Comparison of ENCODE assay signal across 9 cellular contexts in the genomic region with DNA sequence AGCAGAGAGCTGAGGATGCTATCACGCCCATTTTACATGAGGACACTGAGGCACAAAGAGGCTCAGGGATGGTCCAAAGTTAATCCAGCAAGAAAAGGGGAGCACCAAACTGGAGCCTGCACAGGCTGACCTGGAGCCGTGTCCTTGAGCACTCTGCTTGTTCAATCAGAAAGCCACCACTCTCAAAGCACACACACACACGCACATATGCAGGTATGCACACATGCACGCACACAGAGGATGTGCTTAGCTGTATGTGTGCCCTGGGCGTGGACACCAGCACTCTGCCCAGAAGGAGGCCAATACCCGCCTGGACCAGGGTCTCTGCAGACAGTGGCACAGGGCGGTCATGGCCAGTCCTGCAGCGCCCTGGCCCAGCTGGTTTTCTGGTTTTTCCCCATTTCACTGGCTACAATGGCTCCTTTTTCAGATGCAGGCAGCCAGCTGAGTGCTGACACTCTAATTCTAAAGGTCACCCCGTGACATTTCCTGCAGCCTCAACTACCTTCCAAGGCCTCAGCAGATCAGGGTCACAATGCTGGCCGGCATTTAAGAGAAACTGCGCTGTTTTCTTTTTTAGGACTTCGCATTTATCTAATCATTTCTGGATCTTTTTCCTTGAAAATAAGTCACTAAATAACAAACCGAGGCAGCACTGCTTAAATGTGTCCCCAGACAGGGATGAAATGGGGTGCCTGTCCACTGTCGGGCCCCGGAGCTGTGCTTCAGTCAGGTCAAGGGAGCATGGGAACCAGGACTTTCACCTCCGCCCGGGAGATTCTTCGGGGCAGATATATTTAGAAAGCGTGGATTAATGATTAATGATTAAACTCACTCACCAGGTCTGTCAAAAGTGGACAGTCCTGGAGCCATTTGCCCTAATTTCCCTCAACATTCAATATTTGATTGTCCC.
A peak's percentile ranks its signal among the peaks of the same experiment; 100 is the strongest.
DNase-seq lines count a peak whose midpoint lies in the region; ATAC-seq, FAIRE-seq and TF ChIP-seq lines count a peak whose summit lies in the region.
"Had no signal": no experiment of that assay in that cellular context is flagged by ENCODE, and none has a peak within 500 bp of the region (broad histone marks: within the 10 kb centered on the region; RNA-seq: fewer than 3 reads in every experiment).

No MANE protein-coding gene starts in this region.

- POLR2A ChIA-PET in activated CD4-positive, alpha-beta T cell treated with anti-CD3 and anti-CD28 coated beads for 36 hours (lab: Charles Lee), result interaction anchor here (0.6 to 0.9 kb wide), 2 partner anchors 21 to 57 kb away, joined by 3 to 4 read pairs; no protein-coding TSS in a partner anchor
- POLR2A ChIA-PET in HepG2 (lab: Yijun Ruan, JAX), result interaction anchor here (1.0 to 2.5 kb wide), 5 partner anchors 11 to 105 kb away, joined by 3 to 23 read pairs (median 4); a partner anchor contains a TSS

- 0 out of 4 replicates have a peak, but pooled peaks of 1 of the 2 experiments have one; percentile 28 for TF ChIP-seq POLR2A in HepG2 (IDR thresholded peaks at IDR 0.05; ENCODE audit: insufficient read depth in 1 of 2, low read depth in 2 of 2, low read length in 2 of 2)
- TF ChIP-seq POLR2A in stomach (IDR thresholded peaks at IDR 0.05), result no peak

- H3K79me2 ChIP-seq in HepG2 (ENCODE audit: insufficient read depth, low read length), result peaks cover 49% of the 10 kb centered on the region

- H3K27me3 ChIP-seq in HepG2 (ENCODE audit: control insufficient read depth in 1 of 2, insufficient read depth in 2 of 2, low read length in 2 of 2) (no peaks in the 10 kb centered on the region), stomach (no peaks in the 10 kb centered on the region)

- H3K4me1 ChIP-seq in HepG2 (ENCODE audit: insufficient read depth, low read length) (peaks cover 78% of the 10 kb centered on the region), stomach (peaks cover 75 to 98% (median 91%) of the 10 kb centered on the region in 4 donors)

- H3K36me3 ChIP-seq in HepG2 (replicated peaks in 1 of 2; ENCODE audit: control insufficient read depth in 1 of 2, insufficient read depth in 2 of 2, low read length in 2 of 2) (no peaks in the 10 kb centered on the region), stomach (no peaks in the 10 kb centered on the region)

- peak overlapping the region; percentile 91 for H3K4me2 ChIP-seq in HepG2 (ENCODE audit: low read depth, low read length)

- BruUV-seq in HepG2 (replicated peaks; lab: Mats Ljungman, UMichigan), result no TSS peak

- H3K4me1 Mint-ChIP-seq in activated CD4-positive, alpha-beta T cell treated with anti-CD3 and anti-CD28 coated beads for 36 hours, result peaks cover 64% of the 10 kb centered on the region
- H3K4me1 Mint-ChIP-seq in activated naive CD8-positive, alpha-beta T cell treated with anti-CD3 and anti-CD28 coated beads, Interleukin-2, amount 50 U/mL, for 24 hours, result peaks cover 69% of the 10 kb centered on the region

- peak overlapping the region; percentile 37 for H3K9ac ChIP-seq in HepG2 (ENCODE audit: insufficient read depth, low read depth, low read length)

- in situ Hi-C loops in HepG2 (cut with HindIII; ENCODE audit: extremely low pct_ligation_motif_present, low pct_unique_long_range_greater_than_20kb), result no loop called here

- peak; percentile 88 for FAIRE-seq in HepG2 (lab: Jason Lieb, UNC)

- H3K4me3 ChIP-seq in HepG2 (replicated peaks in 1 of 3; ENCODE audit: insufficient read depth in 1 of 3, low read depth in 2 of 3, low read length in 3 of 3) (peak overlapping the region; percentile 38 to 71 (median 39)), stomach (peak overlapping the region in 1 of 4 donors; percentile 13)

- no peaks in the 10 kb centered on the region for H3K9me3 ChIP-seq in HepG2 (ENCODE audit: low read length)
- no peaks in the 10 kb centered on the region for H3K9me3 ChIP-seq in stomach

- ATAC-seq in activated CD4-positive, alpha-beta T cell treated with anti-CD3 and anti-CD28 coated beads for 36 hours, result no peak
- ATAC-seq in activated naive CD8-positive, alpha-beta T cell treated with anti-CD3 and anti-CD28 coated beads, Interleukin-2, amount 50 U/mL, for 24 hours, result no peak
- ATAC-seq in HepG2 (peak; percentile 73), GM21576 (IDR thresholded peaks at IDR 0.05; ENCODE audit: unreplicated experiment) (no peak)

- H4K20me1 ChIP-seq in HepG2 (ENCODE audit: insufficient read depth, low read length), result peaks cover 84% of the 10 kb centered on the region

- TF ChIP-seq RAD21 in HepG2 (CRISPR knock-in tag; IDR thresholded peaks at IDR 0.05), result no peak

- intact Hi-C loops in activated CD4-positive, alpha-beta T cell treated with anti-CD3 and anti-CD28 coated beads for 36 hours (cut with DNase I, micrococcal nuclease), result loop anchor here in 1 of 2 experiments (5.0 kb wide), 1 partner anchor 39 kb away; no protein-coding TSS in a partner anchor
- intact Hi-C loops in HepG2 (cut with micrococcal nuclease; ENCODE audit: unreplicated experiment) (loop anchor here (1.0 to 10.0 kb wide), 2 partner anchors 73 to 109 kb away; a partner anchor contains a TSS), stomach (cut with DNase I; ENCODE audit: low total_unique reads) (no loop called here)

- TF ChIP-seq EP300 in HepG2 (IDR thresholded peaks at IDR 0.05; ENCODE audit: low read depth in 2 of 2, low read length in 2 of 2) (no peak), HepG2 (CRISPR knock-in tag; IDR thresholded peaks at IDR 0.05; ENCODE audit: borderline replicate concordance) (peak; percentile 8; the same call in 1 of the 2 replicates), stomach (IDR thresholded peaks at IDR 0.05) (no peak)

- no peak overlapping the region for H2AFZ ChIP-seq in HepG2 (ENCODE audit: low read length)

- peaks cover 2% of the 10 kb centered on the region for H3K36me3 Mint-ChIP-seq in activated CD4-positive, alpha-beta T cell treated with anti-CD3 and anti-CD28 coated beads for 36 hours (ENCODE audit: low read depth)
- H3K36me3 Mint-ChIP-seq in activated naive CD8-positive, alpha-beta T cell treated with anti-CD3 and anti-CD28 coated beads, Interleukin-2, amount 50 U/mL, for 24 hours (ENCODE audit: low read depth), result no peaks in the 10 kb centered on the region

- no peaks in the 10 kb centered on the region for H3K9me3 Mint-ChIP-seq in activated CD4-positive, alpha-beta T cell treated with anti-CD3 and anti-CD28 coated beads for 36 hours (ENCODE audit: low read depth)
- no peaks in the 10 kb centered on the region for H3K9me3 Mint-ChIP-seq in activated naive CD8-positive, alpha-beta T cell treated with anti-CD3 and anti-CD28 coated beads, Interleukin-2, amount 50 U/mL, for 24 hours

- TF ChIP-seq CTCF in HepG2 (CRISPR knock-in tag; IDR thresholded peaks at IDR 0.05) (peak; percentile 39), stomach (IDR thresholded peaks at IDR 0.05) (no peak)

- WGBS in HepG2 (ENCODE audit: low lambda C conversion rate), result 5% methylated on average over 19 of the region's 19 CpGs
- 37 to 61% (median 57%) methylated on average over 19 of the region's 19 CpGs for WGBS in stomach, 5 donors

- peak overlapping the region; percentile 37 for H3K27ac Mint-ChIP-seq in activated CD4-positive, alpha-beta T cell treated with anti-CD3 and anti-CD28 coated beads for 36 hours
- peak overlapping the region; percentile 11 for H3K27ac Mint-ChIP-seq in activated naive CD8-positive, alpha-beta T cell treated with anti-CD3 and anti-CD28 coated beads, Interleukin-2, amount 50 U/mL, for 24 hours

- H3K27me3 Mint-ChIP-seq in activated CD4-positive, alpha-beta T cell treated with anti-CD3 and anti-CD28 coated beads for 36 hours, result peaks cover 9% of the 10 kb centered on the region
- peaks cover 5% of the 10 kb centered on the region for H3K27me3 Mint-ChIP-seq in activated naive CD8-positive, alpha-beta T cell treated with anti-CD3 and anti-CD28 coated beads, Interleukin-2, amount 50 U/mL, for 24 hours

- CTCF ChIA-PET in activated CD4-positive, alpha-beta T cell treated with anti-CD3 and anti-CD28 coated beads for 36 hours (lab: Charles Lee), result interaction anchor here (1.3 to 2.6 kb wide), 2 partner anchors 8 to 25 kb away, joined by 5 to 16 read pairs; no protein-coding TSS in a partner anchor
- CTCF ChIA-PET in HepG2 (lab: Yijun Ruan, JAX; ENCODE audit: low intra/inter-chr PET ratio, low total read pairs), result no interaction called here

- peak overlapping the region; percentile 67 for H3K27ac ChIP-seq in HepG2 (ENCODE audit: extremely low read length, insufficient read depth, low read length)
- peak overlapping the region; percentile 57 to 86 (median 68) for H3K27ac ChIP-seq in stomach

- peak overlapping the region; percentile 47 for H3K4me3 Mint-ChIP-seq in activated CD4-positive, alpha-beta T cell treated with anti-CD3 and anti-CD28 coated beads for 36 hours
- peak overlapping the region; percentile 32 for H3K4me3 Mint-ChIP-seq in activated naive CD8-positive, alpha-beta T cell treated with anti-CD3 and anti-CD28 coated beads, Interleukin-2, amount 50 U/mL, for 24 hours

- no peak for DNase-seq in activated CD4-positive, alpha-beta T cell treated with anti-CD3 and anti-CD28 coated beads for 36 hours
- DNase-seq in activated CD4-positive, alpha-beta T cell treated with anti-CD3 and anti-CD28 coated beads for 48 hours, result no peak
- no peak for DNase-seq in activated naive CD8-positive, alpha-beta T cell treated with anti-CD3 and anti-CD28 coated beads, Interleukin-2, amount 50 U/mL, for 24 hours
- DNase-seq in HepG2 (ENCODE audit: low spot score) (peak; percentile 87), stomach (peak; percentile 54), SKM-1 (lab: John Stamatoyannopoulos, UW; ENCODE audit: unreplicated experiment) (no peak), NCI-H2029 treated with DMSO at 0.1 percent for 48 hours (lab: John Stamatoyannopoulos, UW) (no peak)
- DNase-seq: NCI-H2227 treated with DMSO at 0.1 percent for 48 hours had no signal

Comparison
In these comparisons a context has a peak if more than half of its experiments do, and no peak if none do; other contexts are left out.
1. DNase-seq: peak in HepG2 (single experiment) and stomach (single experiment); none in activated CD4-positive, alpha-beta T cell treated with anti-CD3 and anti-CD28 coated beads for 36 hours (single experiment), activated CD4-positive, alpha-beta T cell treated with anti-CD3 and anti-CD28 coated beads for 48 hours (single experiment), activated naive CD8-positive, alpha-beta T cell treated with anti-CD3 and anti-CD28 coated beads, Interleukin-2, amount 50 U/mL, for 24 hours (single experiment), SKM-1 (single experiment) and NCI-H2029 treated with DMSO at 0.1 percent for 48 hours (single experiment).